14 cellular contexts compared by ENCODE assay signal in the genomic region with DNA sequence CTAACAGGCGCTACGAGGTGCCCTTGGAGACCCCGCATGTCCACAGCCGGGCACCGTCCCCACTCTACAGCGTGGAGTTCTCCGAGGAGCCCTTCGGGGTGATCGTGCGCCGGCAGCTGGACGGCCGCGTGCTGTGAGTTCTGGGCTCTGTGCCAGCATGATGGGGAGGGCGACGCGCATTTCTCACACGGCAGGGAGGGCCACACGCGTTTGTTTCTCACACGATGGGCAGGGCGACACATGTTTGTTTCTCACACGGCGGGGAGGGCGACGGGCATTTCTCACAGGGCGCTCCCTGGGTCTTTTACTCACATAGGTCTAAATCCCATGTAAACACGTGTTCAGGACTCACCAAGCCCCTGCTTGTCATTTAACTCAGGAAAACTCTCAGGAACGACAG. TPM values are rescaled to one million over a fixed set of nuclear protein-coding genes. Genes with fewer than 3 reads are reported as not detected.
DNase-seq lines count a peak whose midpoint lies in the region; ATAC-seq, FAIRE-seq and TF ChIP-seq lines count a peak whose summit lies in the region.
"Had no signal": no experiment of that assay in that cellular context is flagged by ENCODE, and none has a peak within 500 bp of the region (broad histone marks: within the 10 kb centered on the region; RNA-seq: fewer than 3 reads in every experiment).

No MANE protein-coding gene starts in this region.

- no peak for TF ChIP-seq CTCF in upper lobe of left lung (IDR thresholded peaks at IDR 0.05)

- FAIRE-seq in small intestine (lab: Jason Lieb, UNC) = no peak
- FAIRE-seq: colon had no signal

- intact Hi-C loops in head of caudate nucleus (cut with DNase I) = no loop called here

- TF ChIP-seq POLR2A in upper lobe of left lung (IDR thresholded peaks at IDR 0.05) = no peak

- H3K9me3 ChIP-seq in upper lobe of left lung (no peaks in the 10 kb centered on the region), small intestine (ENCODE audit: control insufficient read depth, low read depth) (no peaks in the 10 kb centered on the region)
- H3K9me3 ChIP-seq: heart left ventricle had no signal

- no peak for TF ChIP-seq EP300 in upper lobe of left lung (IDR thresholded peaks at IDR 0.05)

- H3K4me3 ChIP-seq in upper lobe of left lung = no peak overlapping the region
- no peak overlapping the region for H3K4me3 ChIP-seq in small intestine (ENCODE audit: low read depth in 1 of 2, low read length in 2 of 2)
- H3K4me3 ChIP-seq: GM23338, heart left ventricle had no signal

- H3K27ac ChIP-seq in upper lobe of left lung (no peak overlapping the region), small intestine (ENCODE audit: low read depth in 1 of 2, low read length in 1 of 2) (no peak overlapping the region)
- H3K27ac ChIP-seq: heart left ventricle had no signal

- WGBS in upper lobe of left lung, 2 donors = 49 to 67% methylated on average over 22 to 29 of the region's 29 CpGs
- 48 to 57% (median 48%) methylated on average over 29 of the region's 29 CpGs for WGBS in small intestine, 3 donors

- H3K27me3 ChIP-seq in upper lobe of left lung (no peaks in the 10 kb centered on the region), small intestine (ENCODE audit: control insufficient read depth in 2 of 2, insufficient read depth in 2 of 2, low read length in 2 of 2) (no peaks in the 10 kb centered on the region)
- H3K27me3 ChIP-seq: heart left ventricle had no signal

- ATAC-seq in HG03571 (IDR thresholded peaks at IDR 0.05; ENCODE audit: unreplicated experiment) (no peak), upper lobe of left lung (ENCODE audit: low FRiP score in 2 of 2) (no peak)
- ATAC-seq: GM23338, heart left ventricle had no signal

- H3K4me1 ChIP-seq in upper lobe of left lung = peaks cover 9 to 31% (median 13%) of the 10 kb centered on the region in 4 donors
- H3K4me1 ChIP-seq in small intestine (ENCODE audit: control insufficient read depth in 2 of 2, insufficient read depth in 1 of 2, low read depth in 1 of 2, low read length in 1 of 2) = peaks cover 0 to 3% of the 10 kb centered on the region in 2 donors

- peak; percentile 52 for DNase-seq in NCI-H748 (lab: John Stamatoyannopoulos, UW; ENCODE audit: unreplicated experiment)
- DNase-seq in NCI-H748 treated with DMSO at 0.1 percent for 48 hours (lab: John Stamatoyannopoulos, UW) = no peak
- peak; percentile 34 for DNase-seq in SHP77 treated with DMSO at 0.1 percent for 48 hours (lab: John Stamatoyannopoulos, UW)
- peak in 30 of 42 donors; percentile 15 to 68 (median 40) for DNase-seq in head of caudate nucleus
- DNase-seq in smooth muscle cell of the brain vasculature (ENCODE audit: low read depth, low spot score) = peak; percentile 70
- no peak for DNase-seq in upper lobe of left lung
- DNase-seq in small intestine = no peak
- DNase-seq: activated CD4-positive, alpha-beta T cell treated with anti-CD3 and anti-CD28 coated beads for 4 hours; activated gamma-delta T cell; NCI-H446 had no signal

- H3K36me3 ChIP-seq in upper lobe of left lung (peaks cover 0 to 20% (median 1%) of the 10 kb centered on the region in 4 donors), small intestine (ENCODE audit: control insufficient read depth in 2 of 2, insufficient read depth in 2 of 2, low read length in 2 of 2) (peaks cover 0 to 2% of the 10 kb centered on the region in 2 donors)

RNA-seq across cellular contexts. Expression of gene GAA, which starts 4.4 kb away (rescaled TPM):
- 100 to 1,000 TPM in 5 of 6 donors, 10 to 100 TPM in 1; 54.7 to 178 (median 157) TPM for total RNA-seq in upper lobe of left lung
- 10 to 100 TPM; 13.2 to 25.9 (median 16.8) TPM for polyA plus RNA-seq in small intestine

RNA-seq across cellular contexts. Expression of gene EIF4A3, which starts 41.2 kb away (rescaled TPM):
- 10 to 100 TPM; 48.2 to 86.2 (median 61.8) TPM for total RNA-seq in upper lobe of left lung
- polyA plus RNA-seq in small intestine = 10 to 100 TPM; 47.2 to 84.9 (median 49.7) TPM

Comparison
In these comparisons a context has a peak if more than half of its experiments do, and no peak if none do; other contexts are left out.
1. DNase-seq: peak in NCI-H748 (single experiment), SHP77 treated with DMSO at 0.1 percent for 48 hours (single experiment), head of caudate nucleus (30 of 42) and smooth muscle cell of the brain vasculature (single experiment); none in NCI-H748 treated with DMSO at 0.1 percent for 48 hours (single experiment), upper lobe of left lung (0 of 2) and small intestine (single experiment).